22 cellular contexts compared by ENCODE assay signal in genomic region chr10:46522295-46523118, GRCh38. TPM values are rescaled to one million over a fixed set of nuclear protein-coding genes. Genes with fewer than 3 reads are reported as not detected.
DNase-seq lines count a peak whose midpoint lies in the region; ATAC-seq, FAIRE-seq and TF ChIP-seq lines count a peak whose summit lies in the region.
"Had no signal": no experiment of that assay in that cellular context is flagged by ENCODE, and none has a peak within 500 bp of the region (broad histone marks: within the 10 kb centered on the region; RNA-seq: fewer than 3 reads in every experiment).

No MANE protein-coding gene starts in this region.

- TF ChIP-seq CTCF in CD14-positive monocyte (IDR thresholded peaks at IDR 0.05) = no peak

- H3K27me3 Mint-ChIP-seq in activated CD4-positive, alpha-beta memory T cell treated with anti-CD3 and anti-CD28 coated beads for 36 hours = no peaks in the 10 kb centered on the region
- no peaks in the 10 kb centered on the region for H3K27me3 Mint-ChIP-seq in activated CD4-positive, alpha-beta memory T cell treated with anti-CD3 and anti-CD28 coated beads, Interleukin-2, amount 10 ng/mL, durations not matched to agents 7 days and 5 days
- H3K27me3 Mint-ChIP-seq in CD14-positive monocyte (ENCODE audit: low read depth in 3 of 3) = peaks cover 0 to 2% (median 0%) of the 10 kb centered on the region in 3 donors
- H3K27me3 Mint-ChIP-seq: activated naive CD4-positive, alpha-beta T cell treated with anti-CD3 and anti-CD28 coated beads, Interleukin-2, amount 50 U/mL, for 24 hours; naive thymus-derived CD4-positive, alpha-beta T cell had no signal

- CTCF ChIA-PET in activated CD4-positive, alpha-beta memory T cell treated with anti-CD3 and anti-CD28 coated beads for 36 hours (lab: Charles Lee) = no interaction called here
- CTCF ChIA-PET in activated CD4-positive, alpha-beta memory T cell treated with anti-CD3 and anti-CD28 coated beads, Interleukin-2, amount 10 ng/mL, durations not matched to agents 7 days and 5 days (lab: Charles Lee) = no interaction called here

- H3K4me3 Mint-ChIP-seq in activated CD4-positive, alpha-beta memory T cell treated with anti-CD3 and anti-CD28 coated beads for 36 hours = no peak overlapping the region
- H3K4me3 Mint-ChIP-seq in activated CD4-positive, alpha-beta memory T cell treated with anti-CD3 and anti-CD28 coated beads, Interleukin-2, amount 10 ng/mL, durations not matched to agents 7 days and 5 days = no peak overlapping the region
- no peak overlapping the region for H3K4me3 Mint-ChIP-seq in CD14-positive monocyte
- H3K4me3 Mint-ChIP-seq: activated naive CD4-positive, alpha-beta T cell treated with anti-CD3 and anti-CD28 coated beads, Interleukin-2, amount 50 U/mL, for 24 hours; naive thymus-derived CD4-positive, alpha-beta T cell had no signal

- intact Hi-C loops in activated CD4-positive, alpha-beta memory T cell treated with anti-CD3 and anti-CD28 coated beads for 36 hours (cut with micrococcal nuclease) = no loop called here
- intact Hi-C loops in CD14-positive monocyte (cut with micrococcal nuclease) (no loop called here), posterior vena cava (cut with DNase I) (no loop called here)

- H3K9me3 Mint-ChIP-seq in activated CD4-positive, alpha-beta memory T cell treated with anti-CD3 and anti-CD28 coated beads for 36 hours = no peaks in the 10 kb centered on the region
- no peaks in the 10 kb centered on the region for H3K9me3 Mint-ChIP-seq in activated CD4-positive, alpha-beta memory T cell treated with anti-CD3 and anti-CD28 coated beads, Interleukin-2, amount 10 ng/mL, durations not matched to agents 7 days and 5 days
- H3K9me3 Mint-ChIP-seq in CD14-positive monocyte = peaks cover 0 to 5% (median 1%) of the 10 kb centered on the region in 7 donors
- H3K9me3 Mint-ChIP-seq: activated naive CD4-positive, alpha-beta T cell treated with anti-CD3 and anti-CD28 coated beads, Interleukin-2, amount 50 U/mL, for 24 hours; naive thymus-derived CD4-positive, alpha-beta T cell had no signal

- no peaks in the 10 kb centered on the region for H3K36me3 Mint-ChIP-seq in activated CD4-positive, alpha-beta memory T cell treated with anti-CD3 and anti-CD28 coated beads for 36 hours
- H3K36me3 Mint-ChIP-seq in activated CD4-positive, alpha-beta memory T cell treated with anti-CD3 and anti-CD28 coated beads, Interleukin-2, amount 10 ng/mL, durations not matched to agents 7 days and 5 days (ENCODE audit: low read depth) = no peaks in the 10 kb centered on the region
- no peaks in the 10 kb centered on the region for H3K36me3 Mint-ChIP-seq in CD14-positive monocyte
- H3K36me3 Mint-ChIP-seq: activated naive CD4-positive, alpha-beta T cell treated with anti-CD3 and anti-CD28 coated beads, Interleukin-2, amount 50 U/mL, for 24 hours; naive thymus-derived CD4-positive, alpha-beta T cell had no signal

- no peaks in the 10 kb centered on the region for H3K4me1 Mint-ChIP-seq in activated CD4-positive, alpha-beta memory T cell treated with anti-CD3 and anti-CD28 coated beads for 36 hours (ENCODE audit: low read depth)
- H3K4me1 Mint-ChIP-seq in activated CD4-positive, alpha-beta memory T cell treated with anti-CD3 and anti-CD28 coated beads, Interleukin-2, amount 10 ng/mL, durations not matched to agents 7 days and 5 days = no peaks in the 10 kb centered on the region
- H3K4me1 Mint-ChIP-seq in CD14-positive monocyte = no peaks in the 10 kb centered on the region
- H3K4me1 Mint-ChIP-seq: activated naive CD4-positive, alpha-beta T cell treated with anti-CD3 and anti-CD28 coated beads, Interleukin-2, amount 50 U/mL, for 24 hours; naive thymus-derived CD4-positive, alpha-beta T cell had no signal

- ATAC-seq in HG03342 (IDR thresholded peaks at IDR 0.05; ENCODE audit: unreplicated experiment) (no peak), GM19324 (IDR thresholded peaks at IDR 0.05; ENCODE audit: low FRiP score, unreplicated experiment) (no peak)
- ATAC-seq: naive thymus-derived CD4-positive, alpha-beta T cell had no signal

- POLR2A ChIA-PET in activated CD4-positive, alpha-beta memory T cell treated with anti-CD3 and anti-CD28 coated beads for 36 hours (lab: Charles Lee) = no interaction called here
- POLR2A ChIA-PET in activated CD4-positive, alpha-beta memory T cell treated with anti-CD3 and anti-CD28 coated beads, Interleukin-2, amount 10 ng/mL, durations not matched to agents 7 days and 5 days (lab: Charles Lee) = no interaction called here

- no peak for FAIRE-seq in frontal cortex (lab: Jason Lieb, UNC)
- FAIRE-seq: D721Med, endometrium, urothelium cell line had no signal

- no peak overlapping the region for H3K27ac Mint-ChIP-seq in activated CD4-positive, alpha-beta memory T cell treated with anti-CD3 and anti-CD28 coated beads for 36 hours
- no peak overlapping the region for H3K27ac Mint-ChIP-seq in activated CD4-positive, alpha-beta memory T cell treated with anti-CD3 and anti-CD28 coated beads, Interleukin-2, amount 10 ng/mL, durations not matched to agents 7 days and 5 days
- no peak overlapping the region for H3K27ac Mint-ChIP-seq in CD14-positive monocyte
- H3K27ac Mint-ChIP-seq: activated naive CD4-positive, alpha-beta T cell treated with anti-CD3 and anti-CD28 coated beads, Interleukin-2, amount 50 U/mL, for 24 hours; naive thymus-derived CD4-positive, alpha-beta T cell had no signal

- DNase-seq in activated CD4-positive, alpha-beta memory T cell treated with anti-CD3 and anti-CD28 coated beads for 36 hours = peak; percentile 5
- DNase-seq in activated CD4-positive, alpha-beta memory T cell treated with anti-CD3 and anti-CD28 coated beads, Interleukin-2, amount 10 ng/mL, durations not matched to agents 7 days and 5 days = no peak
- peak; percentile 43 for DNase-seq in CD14-positive monocyte (ENCODE audit: low spot score)
- peak; percentile 36 for DNase-seq in activated CD8-positive, alpha-beta memory T cell treated with anti-CD3 and anti-CD28 coated beads, Interleukin-2, amount 50 U/mL, for 48 hours
- DNase-seq in posterior vena cava (ENCODE audit: low spot score) = peak; percentile 29
- DNase-seq in frontal cortex (ENCODE audit: low spot score in 2 of 2) = no peak
- DNase-seq: colonic mucosa; NCI-H1105 treated with DMSO at 0.1 percent for 48 hours; NCI-H2107; NCI-H524 treated with DMSO at 0.1 percent for 48 hours; SHP77; stimulated activated CD4-positive, alpha-beta T cell treated with anti-CD3 and anti-CD28 coated beads, Interleukin-4, amount 100 ng/mL, for 24 hours had no signal

RNA-seq across cellular contexts. Expression of gene GPRIN2, which starts 34.0 kb away (rescaled TPM):
- total RNA-seq in activated CD4-positive, alpha-beta memory T cell treated with anti-CD3 and anti-CD28 coated beads for 36 hours = not detected
- not detected for total RNA-seq in activated CD4-positive, alpha-beta memory T cell treated with anti-CD3 and anti-CD28 coated beads, Interleukin-2, amount 10 ng/mL, durations not matched to agents 7 days and 5 days
- not detected for polyA plus RNA-seq in CD14-positive monocyte
- total RNA-seq in posterior vena cava (not detected), frontal cortex (18.8 TPM)
- total RNA-seq: A673; G401; naive thymus-derived CD4-positive, alpha-beta T cell; T-helper 1 cell treated with Interleukin-12 subunit alpha and Interleukin-12 subunit beta and Interleukin-4 antibody, amounts not matched to agents 30 ng/mL and 1 ng/mL, for 36 hours had no signal
- polyA plus RNA-seq: naive thymus-derived CD4-positive, alpha-beta T cell had no signal

RNA-seq across cellular contexts. Expression of gene SYT15, which starts 56.4 kb away (rescaled TPM):
- total RNA-seq in activated CD4-positive, alpha-beta memory T cell treated with anti-CD3 and anti-CD28 coated beads for 36 hours = under 1 TPM; 0.51 to 0.71 TPM
- total RNA-seq in activated CD4-positive, alpha-beta memory T cell treated with anti-CD3 and anti-CD28 coated beads, Interleukin-2, amount 10 ng/mL, durations not matched to agents 7 days and 5 days = under 1 TPM; 0.86 to 0.95 TPM
- under 1 TPM in 1 of 2 donors, not detected in 1; 0.23 TPM for polyA plus RNA-seq in CD14-positive monocyte
- total RNA-seq in posterior vena cava = 1 to 10 TPM; 5.9 to 6.8 TPM
- 0.82 TPM for total RNA-seq in frontal cortex
- total RNA-seq: G401 had no signal

RNA-seq across cellular contexts. Expression of gene NPY4R, which starts 56.7 kb away (rescaled TPM):
- total RNA-seq in activated CD4-positive, alpha-beta memory T cell treated with anti-CD3 and anti-CD28 coated beads for 36 hours = not detected
- not detected for total RNA-seq in activated CD4-positive, alpha-beta memory T cell treated with anti-CD3 and anti-CD28 coated beads, Interleukin-2, amount 10 ng/mL, durations not matched to agents 7 days and 5 days
- not detected for polyA plus RNA-seq in CD14-positive monocyte
- not detected for total RNA-seq in posterior vena cava
- not detected for total RNA-seq in frontal cortex
- total RNA-seq: A673; G401; naive thymus-derived CD4-positive, alpha-beta T cell; T-helper 1 cell treated with Interleukin-12 subunit alpha and Interleukin-12 subunit beta and Interleukin-4 antibody, amounts not matched to agents 30 ng/mL and 1 ng/mL, for 36 hours had no signal
- polyA plus RNA-seq: naive thymus-derived CD4-positive, alpha-beta T cell had no signal

Comparison
In these comparisons a context has a peak if more than half of its experiments do, and no peak if none do; other contexts are left out.
1. DNase-seq: peak in activated CD4-positive, alpha-beta memory T cell treated with anti-CD3 and anti-CD28 coated beads for 36 hours (single experiment), CD14-positive monocyte (single experiment), activated CD8-positive, alpha-beta memory T cell treated with anti-CD3 and anti-CD28 coated beads, Interleukin-2, amount 50 U/mL, for 48 hours (single experiment) and posterior vena cava (single experiment); none in activated CD4-positive, alpha-beta memory T cell treated with anti-CD3 and anti-CD28 coated beads, Interleukin-2, amount 10 ng/mL, durations not matched to agents 7 days and 5 days (single experiment) and frontal cortex (0 of 2).
2. RNA of gene GPRIN2, which starts 34.0 kb away (total RNA-seq): 18.8 TPM in frontal cortex (single experiment); not detected in activated CD4-positive, alpha-beta memory T cell treated with anti-CD3 and anti-CD28 coated beads for 36 hours, not detected in activated CD4-positive, alpha-beta memory T cell treated with anti-CD3 and anti-CD28 coated beads, Interleukin-2, amount 10 ng/mL, durations not matched to agents 7 days and 5 days and not detected in posterior vena cava; every median in the first group is over 10 times any median in the second.